Comparison of ENCODE assay signal across 29 cellular contexts in genomic region chr11:78470861-78471442, GRCh38.
"Had no signal": no experiment of that assay in that cellular context is flagged by ENCODE, and none has a peak within 500 bp of the region (broad histone marks: within the 10 kb centered on the region; RNA-seq: fewer than 3 reads in every experiment).

No MANE protein-coding gene starts in this region.

- H3K36me3 ChIP-seq: ascending aorta, breast epithelium, cardiac muscle cell had no signal

- H3K4me3 ChIP-seq: ascending aorta, breast epithelium, cardiac muscle cell, coronary artery, esophagus squamous epithelium, gastroesophageal sphincter, heart right ventricle had no signal

- DNase-seq: activated CD4-positive, alpha-beta memory T cell treated with anti-CD3 and anti-CD28 coated beads, Interleukin-2, amount 10 ng/mL, durations not matched to agents 7 days and 5 days; activated CD4-positive, alpha-beta T cell treated with anti-CD3 and anti-CD28 coated beads for 1 hour; activated CD4-positive, alpha-beta T cell treated with anti-CD3 and anti-CD28 coated beads for 4 hours; activated CD4-positive, alpha-beta T cell treated with anti-CD3 and anti-CD28 coated beads, Interleukin-2, amount 10 ng/mL, durations not matched to agents 7 days and 5 days; activated CD4-positive, alpha-beta T cell treated with anti-CD3 and anti-CD28 coated beads, Interleukin-2, amount 50 U/mL, for 4 hours; activated CD8-positive, alpha-beta memory T cell treated with anti-CD3 and anti-CD28 coated beads, Interleukin-2, amount 50 U/mL, for 48 hours; activated gamma-delta T cell; activated naive CD4-positive, alpha-beta T cell; activated naive CD4-positive, alpha-beta T cell treated with anti-CD3 and anti-CD28 coated beads, Interleukin-2, amount 10 ng/mL, durations not matched to agents 7 days and 5 days; activated naive CD8-positive, alpha-beta T cell treated with anti-CD3 and anti-CD28 coated beads, Interleukin-2, amount 10 ng/mL, durations not matched to agents 7 days and 5 days; activated T-cell treated with anti-CD3 and anti-CD28 coated beads for 4 hours; activated T-cell treated with anti-CD3 and anti-CD28 coated beads, Interleukin-2, amount 50 U/mL, for 24 hours; activated T-cell treated with anti-CD3 and anti-CD28 coated beads, Interleukin-2, amount 50 U/mL, for 72 hours; dermis blood vessel endothelial cell; effector CD4-positive, alpha-beta T cell; effector memory CD8-positive, alpha-beta T cell; esophagus squamous epithelium; foreskin melanocyte; heart right ventricle; T-helper 2 cell had no signal

- H3K9me3 ChIP-seq: ascending aorta, breast epithelium, esophagus squamous epithelium, gastroesophageal sphincter had no signal

- H3K9me3 Mint-ChIP-seq: activated CD4-positive, alpha-beta memory T cell treated with anti-CD3 and anti-CD28 coated beads, Interleukin-2, amount 10 ng/mL, durations not matched to agents 7 days and 5 days; activated CD4-positive, alpha-beta T cell treated with anti-CD3 and anti-CD28 coated beads, Interleukin-2, amount 10 ng/mL, durations not matched to agents 7 days and 5 days; activated naive CD4-positive, alpha-beta T cell treated with anti-CD3 and anti-CD28 coated beads, Interleukin-2, amount 10 ng/mL, durations not matched to agents 7 days and 5 days; activated naive CD8-positive, alpha-beta T cell treated with anti-CD3 and anti-CD28 coated beads, Interleukin-2, amount 10 ng/mL, durations not matched to agents 7 days and 5 days; activated T-cell treated with anti-CD3 and anti-CD28 coated beads, Interleukin-2, amount 50 U/mL, for 24 hours; brain; effector memory CD8-positive, alpha-beta T cell had no signal

- H3K27me3 ChIP-seq: ascending aorta, breast epithelium, cardiac muscle cell, esophagus squamous epithelium, gastroesophageal sphincter, heart right ventricle had no signal

- H3K4me3 Mint-ChIP-seq: activated CD4-positive, alpha-beta memory T cell treated with anti-CD3 and anti-CD28 coated beads, Interleukin-2, amount 10 ng/mL, durations not matched to agents 7 days and 5 days; activated CD4-positive, alpha-beta T cell treated with anti-CD3 and anti-CD28 coated beads, Interleukin-2, amount 10 ng/mL, durations not matched to agents 7 days and 5 days; activated naive CD4-positive, alpha-beta T cell treated with anti-CD3 and anti-CD28 coated beads, Interleukin-2, amount 10 ng/mL, durations not matched to agents 7 days and 5 days; activated naive CD8-positive, alpha-beta T cell treated with anti-CD3 and anti-CD28 coated beads, Interleukin-2, amount 10 ng/mL, durations not matched to agents 7 days and 5 days; activated T-cell treated with anti-CD3 and anti-CD28 coated beads, Interleukin-2, amount 50 U/mL, for 24 hours; activated T-cell treated with anti-CD3 and anti-CD28 coated beads, Interleukin-2, amount 50 U/mL, for 72 hours; brain; central memory CD8-positive, alpha-beta T cell; effector memory CD8-positive, alpha-beta T cell had no signal

- H3K27ac Mint-ChIP-seq: activated CD4-positive, alpha-beta memory T cell treated with anti-CD3 and anti-CD28 coated beads, Interleukin-2, amount 10 ng/mL, durations not matched to agents 7 days and 5 days; activated CD4-positive, alpha-beta T cell treated with anti-CD3 and anti-CD28 coated beads, Interleukin-2, amount 10 ng/mL, durations not matched to agents 7 days and 5 days; activated naive CD4-positive, alpha-beta T cell treated with anti-CD3 and anti-CD28 coated beads, Interleukin-2, amount 10 ng/mL, durations not matched to agents 7 days and 5 days; activated naive CD4-positive, alpha-beta T cell treated with anti-CD3 and anti-CD28 coated beads, Interleukin-2, amount 50 U/mL, for 72 hours; activated naive CD8-positive, alpha-beta T cell treated with anti-CD3 and anti-CD28 coated beads, Interleukin-2, amount 10 ng/mL, durations not matched to agents 7 days and 5 days; activated T-cell treated with anti-CD3 and anti-CD28 coated beads, Interleukin-2, amount 50 U/mL, for 24 hours; activated T-cell treated with anti-CD3 and anti-CD28 coated beads, Interleukin-2, amount 50 U/mL, for 72 hours; brain had no signal

- ATAC-seq: activated naive CD4-positive, alpha-beta T cell treated with anti-CD3 and anti-CD28 coated beads, Interleukin-2, amount 50 U/mL, for 72 hours; activated T-cell treated with anti-CD3 and anti-CD28 coated beads, Interleukin-2, amount 50 U/mL, for 72 hours; effector memory CD8-positive, alpha-beta T cell; gastroesophageal sphincter; heart right ventricle had no signal

- H3K27ac ChIP-seq: ascending aorta, breast epithelium, cardiac muscle cell, coronary artery, epithelial cell of prostate, esophagus squamous epithelium, gastroesophageal sphincter had no signal

- H3K4me1 ChIP-seq: ascending aorta, breast epithelium, esophagus squamous epithelium, gastroesophageal sphincter, heart right ventricle had no signal

- H3K27me3 Mint-ChIP-seq: activated CD4-positive, alpha-beta memory T cell treated with anti-CD3 and anti-CD28 coated beads, Interleukin-2, amount 10 ng/mL, durations not matched to agents 7 days and 5 days; activated CD4-positive, alpha-beta T cell treated with anti-CD3 and anti-CD28 coated beads, Interleukin-2, amount 10 ng/mL, durations not matched to agents 7 days and 5 days; activated naive CD4-positive, alpha-beta T cell treated with anti-CD3 and anti-CD28 coated beads, Interleukin-2, amount 10 ng/mL, durations not matched to agents 7 days and 5 days; activated naive CD8-positive, alpha-beta T cell treated with anti-CD3 and anti-CD28 coated beads, Interleukin-2, amount 10 ng/mL, durations not matched to agents 7 days and 5 days; activated T-cell treated with anti-CD3 and anti-CD28 coated beads, Interleukin-2, amount 50 U/mL, for 24 hours; brain; central memory CD8-positive, alpha-beta T cell; effector memory CD8-positive, alpha-beta T cell had no signal
